Comparison of ENCODE assay signal across 12 cellular contexts in genomic region chr2:25306767-25307368, GRCh38. TPM values are rescaled to one million over a fixed set of nuclear protein-coding genes. Genes with fewer than 3 reads are reported as not detected.
DNase-seq lines count a peak whose midpoint lies in the region; ATAC-seq, FAIRE-seq and TF ChIP-seq lines count a peak whose summit lies in the region.
"Had no signal": no experiment of that assay in that cellular context is flagged by ENCODE, and none has a peak within 500 bp of the region (broad histone marks: within the 10 kb centered on the region; RNA-seq: fewer than 3 reads in every experiment).

No MANE protein-coding gene starts in this region.

- CTCF ChIA-PET in CD8-positive, alpha-beta T cell (lab: Charles Lee) = interaction anchor here (3.2 to 4.4 kb wide), 2 partner anchors 16 to 30 kb away, joined by 20 to 29 read pairs; no protein-coding TSS in a partner anchor
- CTCF ChIA-PET in naive thymus-derived CD4-positive, alpha-beta T cell (lab: Charles Lee) = interaction anchor here (0.7 to 3.3 kb wide), 4 partner anchors 12 to 110 kb away, joined by 3 to 12 read pairs (median 7); no protein-coding TSS in a partner anchor
- CTCF ChIA-PET in Calu3 (lab: Charles Lee) = interaction anchor here (0.6 to 1.1 kb wide), 2 partner anchors 123 to 200 kb away, joined by 3 to 8 read pairs; no protein-coding TSS in a partner anchor

- H3K4me1 ChIP-seq in CD8-positive, alpha-beta T cell (ENCODE audit: insufficient read depth, low read length) = peaks cover 77% of the 10 kb centered on the region
- peaks cover 29% of the 10 kb centered on the region for H3K4me1 ChIP-seq in body of pancreas
- H3K4me1 ChIP-seq in naive thymus-derived CD4-positive, alpha-beta T cell (ENCODE audit: control insufficient read depth in 2 of 2, insufficient read depth in 2 of 2, low read length in 2 of 2) = peaks cover 10 to 42% of the 10 kb centered on the region in 2 donors

- no peak for DNase-seq in CD8-positive, alpha-beta T cell
- DNase-seq in MV-4-11 (lab: John Stamatoyannopoulos, UW) = peak; percentile 89
- DNase-seq in body of pancreas = peak in 3 of 4 donors; percentile 37 to 46 (median 37)
- DNase-seq in naive thymus-derived CD4-positive, alpha-beta T cell = no peak
- no peak for DNase-seq in Calu3
- DNase-seq in urothelium cell line (ENCODE audit: low spot score) = no peak
- DNase-seq in NCI-H526 (lab: John Stamatoyannopoulos, UW) = no peak
- DNase-seq: DND-41, mesenchymal stem cell, NCI-H1436 treated with DMSO at 0.1 percent for 48 hours had no signal

- peaks cover 79% of the 10 kb centered on the region for H3K4me1 Mint-ChIP-seq in CD8-positive, alpha-beta T cell (ENCODE audit: low read depth)
- peaks cover 45 to 89% (median 73%) of the 10 kb centered on the region in 7 donors for H3K4me1 Mint-ChIP-seq in naive thymus-derived CD4-positive, alpha-beta T cell
- H3K4me1 Mint-ChIP-seq in Calu3 (ENCODE audit: low read depth, unreplicated experiment) = peaks cover 15% of the 10 kb centered on the region

- POLR2A ChIA-PET in CD8-positive, alpha-beta T cell (lab: Charles Lee) = interaction anchor here (4.1 kb wide), 1 partner anchor 12 kb away, joined by 17 read pairs; no protein-coding TSS in a partner anchor
- POLR2A ChIA-PET in naive thymus-derived CD4-positive, alpha-beta T cell (lab: Charles Lee) = interaction anchor here (0.7 to 1.3 kb wide), 6 partner anchors 8 to 60 kb away, joined by 3 to 4 read pairs (median 3); no protein-coding TSS in a partner anchor

- peaks cover 76% of the 10 kb centered on the region for H3K36me3 Mint-ChIP-seq in CD8-positive, alpha-beta T cell
- peaks cover 0 to 29% (median 4%) of the 10 kb centered on the region in 5 donors for H3K36me3 Mint-ChIP-seq in naive thymus-derived CD4-positive, alpha-beta T cell
- H3K36me3 Mint-ChIP-seq in Calu3 (ENCODE audit: insufficient read depth, unreplicated experiment) = no peaks in the 10 kb centered on the region

- peaks cover 10% of the 10 kb centered on the region for H3K36me3 ChIP-seq in CD8-positive, alpha-beta T cell (ENCODE audit: insufficient read depth, low read length)
- peaks cover 0 to 2% of the 10 kb centered on the region in 2 donors for H3K36me3 ChIP-seq in body of pancreas (replicated peaks in 1 of 2; ENCODE audit: insufficient read depth in 1 of 2, low read depth in 2 of 2)
- peaks cover 0 to 63% (median 16%) of the 10 kb centered on the region in 3 experiments for H3K36me3 ChIP-seq in naive thymus-derived CD4-positive, alpha-beta T cell (ENCODE audit: control insufficient read depth in 2 of 3, insufficient read depth in 3 of 3, low read length in 3 of 3)

- H3K9me3 ChIP-seq in CD8-positive, alpha-beta T cell (ENCODE audit: low read length) = no peaks in the 10 kb centered on the region
- no peaks in the 10 kb centered on the region for H3K9me3 ChIP-seq in body of pancreas
- H3K9me3 ChIP-seq in naive thymus-derived CD4-positive, alpha-beta T cell (ENCODE audit: control insufficient read depth in 2 of 3, low read length in 3 of 3) = no peaks in the 10 kb centered on the region

- H3K27me3 Mint-ChIP-seq in CD8-positive, alpha-beta T cell (ENCODE audit: low read depth) = no peaks in the 10 kb centered on the region
- no peaks in the 10 kb centered on the region for H3K27me3 Mint-ChIP-seq in naive thymus-derived CD4-positive, alpha-beta T cell
- H3K27me3 Mint-ChIP-seq in Calu3 (ENCODE audit: unreplicated experiment) = no peaks in the 10 kb centered on the region

- no peak for FAIRE-seq in urothelium cell line (lab: Jason Lieb, UNC)
- FAIRE-seq: TTC549 had no signal

- peak overlapping the region; percentile 8 for H3K4me3 Mint-ChIP-seq in CD8-positive, alpha-beta T cell
- H3K4me3 Mint-ChIP-seq in naive thymus-derived CD4-positive, alpha-beta T cell = peak overlapping the region in 3 of 10 donors; percentile 21 to 59 (median 32)
- no peak overlapping the region for H3K4me3 Mint-ChIP-seq in Calu3 (ENCODE audit: low read depth, unreplicated experiment)
- H3K4me3 Mint-ChIP-seq: activated T-helper 1 cell treated with anti-CD3 and anti-CD28 coated beads, Interleukin-12 subunit alpha, Interleukin-12 subunit beta, Interleukin-2, Interleukin-4 antibody, amounts not matched to agents 30 ng/mL and 10 ng/mL and 1 ng/mL, durations not matched to agents 14 hours and 24 hours and 36 hours had no signal

- ATAC-seq in CD8-positive, alpha-beta T cell = no peak
- no peak for ATAC-seq in body of pancreas
- peak; percentile 46 for ATAC-seq in naive thymus-derived CD4-positive, alpha-beta T cell

- TF ChIP-seq POLR2A in body of pancreas (IDR thresholded peaks at IDR 0.05) = no peak

- no TSS peak for BruUV-seq in Calu3 (replicated peaks; lab: Mats Ljungman, UMichigan)

- no peaks in the 10 kb centered on the region for H3K9me3 Mint-ChIP-seq in CD8-positive, alpha-beta T cell
- H3K9me3 Mint-ChIP-seq in naive thymus-derived CD4-positive, alpha-beta T cell = no peaks in the 10 kb centered on the region
- no peaks in the 10 kb centered on the region for H3K9me3 Mint-ChIP-seq in Calu3 (ENCODE audit: low read depth, unreplicated experiment)
- H3K9me3 Mint-ChIP-seq: activated T-helper 1 cell treated with anti-CD3 and anti-CD28 coated beads, Interleukin-12 subunit alpha, Interleukin-12 subunit beta, Interleukin-2, Interleukin-4 antibody, amounts not matched to agents 30 ng/mL and 10 ng/mL and 1 ng/mL, durations not matched to agents 14 hours and 24 hours and 36 hours had no signal

- no peak overlapping the region for H3K4me3 ChIP-seq in CD8-positive, alpha-beta T cell (ENCODE audit: low read depth, low read length)
- no peak overlapping the region for H3K4me3 ChIP-seq in body of pancreas
- no peak overlapping the region for H3K4me3 ChIP-seq in naive thymus-derived CD4-positive, alpha-beta T cell (ENCODE audit: low read length)

- H3K27me3 ChIP-seq in CD8-positive, alpha-beta T cell (ENCODE audit: insufficient read depth, low read length) = no peaks in the 10 kb centered on the region
- H3K27me3 ChIP-seq in body of pancreas = no peaks in the 10 kb centered on the region
- no peaks in the 10 kb centered on the region for H3K27me3 ChIP-seq in naive thymus-derived CD4-positive, alpha-beta T cell (ENCODE audit: control insufficient read depth in 2 of 2, insufficient read depth in 2 of 2, low read length in 2 of 2)

- 70 to 76% methylated on average over 6 of the region's 6 CpGs for WGBS in body of pancreas, 2 donors

- intact Hi-C loops in CD8-positive, alpha-beta T cell (cut with DNase I, micrococcal nuclease) = no loop called here
- intact Hi-C loops in body of pancreas (cut with DNase I) = no loop called here
- intact Hi-C loops in naive thymus-derived CD4-positive, alpha-beta T cell (cut with micrococcal nuclease) = no loop called here
- intact Hi-C loops in Calu3 (cut with micrococcal nuclease; ENCODE audit: unreplicated experiment) = loop anchor here (5.0 kb wide), 1 partner anchor 215 kb away; no protein-coding TSS in a partner anchor

- no peak for TF ChIP-seq CTCF in CD8-positive, alpha-beta T cell (IDR thresholded peaks at IDR 0.05)
- TF ChIP-seq CTCF in body of pancreas (IDR thresholded peaks at IDR 0.05) = no peak
- no peak for TF ChIP-seq CTCF in Calu3 (IDR thresholded peaks at IDR 0.05; ENCODE audit: unreplicated experiment)

- H3K27ac ChIP-seq in CD8-positive, alpha-beta T cell (ENCODE audit: low read depth, low read length) = no peak overlapping the region
- H3K27ac ChIP-seq in body of pancreas = no peak overlapping the region
- H3K27ac ChIP-seq in naive thymus-derived CD4-positive, alpha-beta T cell (ENCODE audit: low read depth, low read length) = peak overlapping the region; percentile 10

- peak overlapping the region; percentile 95 for H3K27ac Mint-ChIP-seq in CD8-positive, alpha-beta T cell
- H3K27ac Mint-ChIP-seq in naive thymus-derived CD4-positive, alpha-beta T cell = peak overlapping the region in 8 of 9 donors; percentile 22 to 92 (median 84)
- no peak overlapping the region for H3K27ac Mint-ChIP-seq in Calu3 (ENCODE audit: unreplicated experiment)
- H3K27ac Mint-ChIP-seq: activated T-helper 1 cell treated with anti-CD3 and anti-CD28 coated beads, Interleukin-12 subunit alpha, Interleukin-12 subunit beta, Interleukin-2, Interleukin-4 antibody, amounts not matched to agents 30 ng/mL and 10 ng/mL and 1 ng/mL, durations not matched to agents 14 hours and 24 hours and 36 hours had no signal

RNA-seq across cellular contexts. Expression of gene DNMT3A, which starts 34.9 kb away (rescaled TPM):
- total RNA-seq in CD8-positive, alpha-beta T cell = 10 to 100 TPM; 66.6 to 67.9 TPM
- total RNA-seq in body of pancreas (10 to 100 TPM; 18.7 to 27.4 TPM), Calu3 (2022) (32.8 and 35.7 TPM in 2 replicates)
- 100 to 1,000 TPM in 3 of 5 experiments, 10 to 100 TPM in 2; 78.9 to 117 (median 106) TPM for total RNA-seq in naive thymus-derived CD4-positive, alpha-beta T cell
- polyA plus RNA-seq in naive thymus-derived CD4-positive, alpha-beta T cell = 10 to 100 TPM; 19.4 to 29.0 TPM

Comparison
In these comparisons a context has a peak if more than half of its experiments do, and no peak if none do; other contexts are left out.
1. DNase-seq: peak in MV-4-11 (single experiment) and body of pancreas (3 of 4); none in CD8-positive, alpha-beta T cell (0 of 7), naive thymus-derived CD4-positive, alpha-beta T cell (0 of 9), Calu3 (single experiment), urothelium cell line (single experiment) and NCI-H526 (0 of 2).